9 cellular contexts compared by ENCODE assay signal in genomic region chr21:38993561-38993960, GRCh38.
DNase-seq lines count a peak whose midpoint lies in the region; ATAC-seq and FAIRE-seq lines count a peak whose summit lies in the region.
"Had no signal": no experiment of that assay in that cellular context is flagged by ENCODE, and none has a peak within 500 bp of the region (broad histone marks: within the 10 kb centered on the region; RNA-seq: fewer than 3 reads in every experiment).

No MANE protein-coding gene starts in this region.

- no peaks in the 10 kb centered on the region for H3K36me3 Mint-ChIP-seq in activated CD8-positive, alpha-beta T cell treated with anti-CD3 and anti-CD28 coated beads, Interleukin-2, amount 10 ng/mL, durations not matched to agents 7 days and 5 days (ENCODE audit: low read depth)
- no peaks in the 10 kb centered on the region for H3K36me3 Mint-ChIP-seq in stimulated activated memory B cell treated with anti-CD40 and anti-IgM and Interleukin-4, amounts not matched to agents 10 μg/mL and 1 μg/mL and 100 μg/mL, for 72 hours

- no peak overlapping the region for H3K27ac Mint-ChIP-seq in activated CD8-positive, alpha-beta T cell treated with anti-CD3 and anti-CD28 coated beads, Interleukin-2, amount 10 ng/mL, durations not matched to agents 7 days and 5 days
- H3K27ac Mint-ChIP-seq in stimulated activated memory B cell treated with anti-CD40 and anti-IgM and Interleukin-4, amounts not matched to agents 10 μg/mL and 1 μg/mL and 100 μg/mL, for 72 hours, result no peak overlapping the region
- H3K27ac Mint-ChIP-seq in stimulated activated naive CD8-positive, alpha-beta T cell treated with anti-CD3 and anti-CD28 coated beads, Interleukin-15, amount 100 ng/mL, for 72 hours, result peak overlapping the region in 1 of 2 donors; percentile 30

- H3K9me3 Mint-ChIP-seq in activated CD8-positive, alpha-beta T cell treated with anti-CD3 and anti-CD28 coated beads, Interleukin-2, amount 10 ng/mL, durations not matched to agents 7 days and 5 days (ENCODE audit: insufficient read depth), result no peaks in the 10 kb centered on the region
- peaks cover 4% of the 10 kb centered on the region for H3K9me3 Mint-ChIP-seq in stimulated activated memory B cell treated with anti-CD40 and anti-IgM and Interleukin-4, amounts not matched to agents 10 μg/mL and 1 μg/mL and 100 μg/mL, for 72 hours
- H3K9me3 Mint-ChIP-seq in stimulated activated naive CD8-positive, alpha-beta T cell treated with anti-CD3 and anti-CD28 coated beads, Interleukin-15, amount 100 ng/mL, for 72 hours, result no peaks in the 10 kb centered on the region

- DNase-seq in NCI-H2029 treated with DMSO at 0.1 percent for 48 hours (lab: John Stamatoyannopoulos, UW) (peak; percentile 16), NCI-H2029 (lab: John Stamatoyannopoulos, UW) (no peak), dermis microvascular lymphatic vessel endothelial cell (ENCODE audit: low read depth in 2 of 2) (peak; percentile 50 to 89), lung microvascular endothelial cell (ENCODE audit: low read depth in 2 of 2) (peak; percentile 79 to 89), urothelium cell line (ENCODE audit: low spot score) (peak; percentile 30)
- DNase-seq in activated CD8-positive, alpha-beta T cell treated with anti-CD3 and anti-CD28 coated beads, Interleukin-2, amount 10 ng/mL, durations not matched to agents 7 days and 5 days, result no peak
- DNase-seq in stimulated activated naive CD8-positive, alpha-beta T cell treated with anti-CD3 and anti-CD28 coated beads, Interleukin-15, amount 100 ng/mL, for 72 hours, result no peak
- DNase-seq: NCI-H1436 had no signal

- no peak overlapping the region for H3K4me3 Mint-ChIP-seq in activated CD8-positive, alpha-beta T cell treated with anti-CD3 and anti-CD28 coated beads, Interleukin-2, amount 10 ng/mL, durations not matched to agents 7 days and 5 days
- no peak overlapping the region for H3K4me3 Mint-ChIP-seq in stimulated activated memory B cell treated with anti-CD40 and anti-IgM and Interleukin-4, amounts not matched to agents 10 μg/mL and 1 μg/mL and 100 μg/mL, for 72 hours
- H3K4me3 Mint-ChIP-seq in stimulated activated naive CD8-positive, alpha-beta T cell treated with anti-CD3 and anti-CD28 coated beads, Interleukin-15, amount 100 ng/mL, for 72 hours, result no peak overlapping the region

- H3K4me1 Mint-ChIP-seq in activated CD8-positive, alpha-beta T cell treated with anti-CD3 and anti-CD28 coated beads, Interleukin-2, amount 10 ng/mL, durations not matched to agents 7 days and 5 days (ENCODE audit: low read depth), result peaks cover 18% of the 10 kb centered on the region
- no peaks in the 10 kb centered on the region for H3K4me1 Mint-ChIP-seq in stimulated activated memory B cell treated with anti-CD40 and anti-IgM and Interleukin-4, amounts not matched to agents 10 μg/mL and 1 μg/mL and 100 μg/mL, for 72 hours
- H3K4me1 Mint-ChIP-seq in stimulated activated naive CD8-positive, alpha-beta T cell treated with anti-CD3 and anti-CD28 coated beads, Interleukin-15, amount 100 ng/mL, for 72 hours, result peaks cover 40% of the 10 kb centered on the region

- peaks cover 10% of the 10 kb centered on the region for H3K27me3 Mint-ChIP-seq in activated CD8-positive, alpha-beta T cell treated with anti-CD3 and anti-CD28 coated beads, Interleukin-2, amount 10 ng/mL, durations not matched to agents 7 days and 5 days (ENCODE audit: low read depth)
- H3K27me3 Mint-ChIP-seq in stimulated activated memory B cell treated with anti-CD40 and anti-IgM and Interleukin-4, amounts not matched to agents 10 μg/mL and 1 μg/mL and 100 μg/mL, for 72 hours, result peaks cover 70% of the 10 kb centered on the region
- peaks cover 74% of the 10 kb centered on the region for H3K27me3 Mint-ChIP-seq in stimulated activated naive CD8-positive, alpha-beta T cell treated with anti-CD3 and anti-CD28 coated beads, Interleukin-15, amount 100 ng/mL, for 72 hours

- POLR2A ChIA-PET in activated CD8-positive, alpha-beta T cell treated with anti-CD3 and anti-CD28 coated beads, Interleukin-2, amount 10 ng/mL, durations not matched to agents 7 days and 5 days (lab: Charles Lee), result interaction anchor here (0.9 kb wide), 1 partner anchor 9 kb away, joined by 3 read pairs; no protein-coding TSS in a partner anchor

- no peak for ATAC-seq in activated CD8-positive, alpha-beta T cell treated with anti-CD3 and anti-CD28 coated beads, Interleukin-2, amount 10 ng/mL, durations not matched to agents 7 days and 5 days
- no peak for ATAC-seq in stimulated activated memory B cell treated with anti-CD40 and anti-IgM and Interleukin-4, amounts not matched to agents 10 μg/mL and 1 μg/mL and 100 μg/mL, for 72 hours
- no peak for ATAC-seq in stimulated activated naive CD8-positive, alpha-beta T cell treated with anti-CD3 and anti-CD28 coated beads, Interleukin-15, amount 100 ng/mL, for 72 hours

- CTCF ChIA-PET in activated CD8-positive, alpha-beta T cell treated with anti-CD3 and anti-CD28 coated beads, Interleukin-2, amount 10 ng/mL, durations not matched to agents 7 days and 5 days (lab: Charles Lee), result interaction anchor here (1.2 kb wide), 1 partner anchor 9 kb away, joined by 3 read pairs; no protein-coding TSS in a partner anchor

- FAIRE-seq in urothelium cell line (lab: Jason Lieb, UNC), result no peak

Comparison
In these comparisons a context has a peak if more than half of its experiments do, and no peak if none do; other contexts are left out.
1. DNase-seq: peak in NCI-H2029 treated with DMSO at 0.1 percent for 48 hours (single experiment), dermis microvascular lymphatic vessel endothelial cell (2 of 2), lung microvascular endothelial cell (2 of 2) and urothelium cell line (single experiment); none in NCI-H2029 (single experiment), activated CD8-positive, alpha-beta T cell treated with anti-CD3 and anti-CD28 coated beads, Interleukin-2, amount 10 ng/mL, durations not matched to agents 7 days and 5 days (single experiment) and stimulated activated naive CD8-positive, alpha-beta T cell treated with anti-CD3 and anti-CD28 coated beads, Interleukin-15, amount 100 ng/mL, for 72 hours (0 of 2).